Comparison of ENCODE assay signal across 8 cellular contexts in genomic region chr6:122400121-122400450, GRCh38. TPM values are rescaled to one million over a fixed set of nuclear protein-coding genes. Genes with fewer than 3 reads are reported as not detected.
DNase-seq lines count a peak whose midpoint lies in the region; ATAC-seq and TF ChIP-seq lines count a peak whose summit lies in the region.

No MANE protein-coding gene starts in this region.

- H3K27me3 ChIP-seq in colonic mucosa, result no peaks in the 10 kb centered on the region

- ATAC-seq in GM18499 (IDR thresholded peaks at IDR 0.05; ENCODE audit: insufficient read depth, unreplicated experiment) (peak; percentile 0), HG02642 (IDR thresholded peaks at IDR 0.05; ENCODE audit: poor library complexity, unreplicated experiment) (no peak)

- H3K4me1 Mint-ChIP-seq in nephron, result peaks cover 23% of the 10 kb centered on the region

- H3K4me3 ChIP-seq in colonic mucosa, result peak overlapping the region; percentile 90

- H3K27me3 Mint-ChIP-seq in nephron (ENCODE audit: low read depth), result no peaks in the 10 kb centered on the region

- TF ChIP-seq CTCF in colonic mucosa (IDR thresholded peaks at IDR 0.05), result no peak
- no peak for TF ChIP-seq CTCF in nephron (IDR thresholded peaks at IDR 0.05; ENCODE audit: unreplicated experiment in 3 of 3)

- peaks cover 5% of the 10 kb centered on the region for H3K4me1 ChIP-seq in colonic mucosa

- peak overlapping the region; percentile 97 to 100 (median 99) for H3K4me3 Mint-ChIP-seq in nephron

- no peaks in the 10 kb centered on the region for H3K9me3 Mint-ChIP-seq in nephron

- H3K27ac ChIP-seq in colonic mucosa, result peak overlapping the region; percentile 69

- DNase-seq in HCEC 1CT (peak; percentile 9), NCI-H2171 treated with DMSO at 0.1 percent for 48 hours (lab: John Stamatoyannopoulos, UW) (peak; percentile 13), colonic mucosa (no peak), ecto neural progenitor cell (ENCODE audit: low spot score) (no peak)
- DNase-seq in stimulated activated CD4-positive, alpha-beta T cell treated with anti-CD3 and anti-CD28 coated beads, Interleukin-2, amount 100 ng/mL, for 48 hours, result no peak

- intact Hi-C loops in colonic mucosa (cut with DNase I), result no loop called here

- no peaks in the 10 kb centered on the region for H3K36me3 ChIP-seq in colonic mucosa

- H3K9me3 ChIP-seq in colonic mucosa, result no peaks in the 10 kb centered on the region

- peak overlapping the region; percentile 82 to 92 for H3K9ac ChIP-seq in colonic mucosa (ENCODE audit: low read depth in 2 of 2, low read length in 2 of 2)

- peak overlapping the region; percentile 78 to 98 (median 98) for H3K27ac Mint-ChIP-seq in nephron

- H3K36me3 Mint-ChIP-seq in nephron (ENCODE audit: low read depth), result peaks cover 14% of the 10 kb centered on the region

RNA-seq across cellular contexts. Expression of gene HSF2, which starts 0.6 kb away (rescaled TPM):
- 1 to 10 TPM; 4.8 to 5.1 TPM for total RNA-seq in colonic mucosa

Comparison
In these comparisons a context has a peak if more than half of its experiments do, and no peak if none do; other contexts are left out.
1. DNase-seq: peak in HCEC 1CT (single experiment) and NCI-H2171 treated with DMSO at 0.1 percent for 48 hours (single experiment); none in colonic mucosa (single experiment), ecto neural progenitor cell (single experiment) and stimulated activated CD4-positive, alpha-beta T cell treated with anti-CD3 and anti-CD28 coated beads, Interleukin-2, amount 100 ng/mL, for 48 hours (0 of 2).